In genomic region chr10:89705466-89705865, GRCh38 we compare ENCODE assay signal across 1 cellular context.
TF ChIP-seq lines count a peak whose summit lies in the region.

No MANE protein-coding gene starts in this region.

TF ChIP-seq in HepG2, 621 proteins besides CTCF, POLR2A, EP300 and RAD21:
- TF ChIP-seq LCORL (IDR thresholded peaks at IDR 0.05) (no peak), LCORL (CRISPR knock-in tag; IDR thresholded peaks at IDR 0.05) (no peak), SOX13 (IDR thresholded peaks at IDR 0.05) (no peak), SOX13 (CRISPR knock-in tag; conservative IDR thresholded peaks at IDR 0.05 in 1 of 2, IDR thresholded peaks at IDR 0.05 in 1 of 2) (no peak)
